ENCODE assay signal across 1 cellular context in genomic region chr13:84844473-84844872, GRCh38.
TF ChIP-seq lines count a peak whose summit lies in the region.

No MANE protein-coding gene starts in this region.

TF ChIP-seq in GM23338, 12 proteins besides CTCF, POLR2A, EP300 and RAD21 (continued from another document):
- TF ChIP-seq REST (IDR thresholded peaks at IDR 0.05; ENCODE audit: unreplicated experiment) (no peak), NANOG (IDR thresholded peaks at IDR 0.05; ENCODE audit: borderline replicate concordance) (no peak)
